In the genomic region with DNA sequence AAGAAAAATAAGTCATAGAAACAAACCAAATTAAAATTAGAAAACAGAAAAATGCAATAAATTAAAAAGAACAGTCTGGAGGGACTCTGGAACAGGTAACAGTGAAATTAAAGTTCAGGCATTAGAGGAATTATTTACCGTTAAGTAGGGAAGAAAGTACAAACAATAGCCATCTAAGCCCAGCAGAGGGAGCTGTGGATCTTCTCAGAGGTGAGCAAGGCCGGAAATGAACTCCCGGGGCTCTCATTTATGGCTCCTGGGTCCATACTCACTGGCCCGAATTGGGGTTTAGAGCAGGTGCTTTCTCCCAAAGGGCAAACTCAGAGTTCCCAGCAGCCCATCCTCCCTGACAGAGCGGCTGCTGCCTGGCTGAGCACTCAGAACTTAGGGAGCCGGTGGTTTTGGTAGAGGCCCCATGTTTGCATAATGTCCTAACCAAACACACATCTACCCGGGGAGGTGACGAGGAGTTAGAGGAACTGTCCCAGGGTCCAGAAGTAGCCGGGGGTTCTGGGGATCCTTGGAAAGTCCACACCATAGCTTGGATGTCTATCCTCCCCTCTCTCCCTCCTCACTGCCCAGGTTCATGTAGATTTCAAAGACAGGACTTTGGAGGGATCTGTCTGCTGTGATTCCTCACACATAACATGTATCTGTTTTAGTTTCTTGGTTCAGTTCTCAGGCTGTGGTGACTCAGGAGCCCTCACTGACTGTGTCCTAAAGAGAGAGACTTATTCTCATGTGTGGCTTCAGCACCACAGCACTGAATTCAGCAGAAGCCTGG, we compare ENCODE assay signal across 1 cellular context.
TF ChIP-seq lines count a peak whose summit lies in the region.

No MANE protein-coding gene starts in this region.

TF ChIP-seq in K562, 482 proteins besides CTCF, POLR2A, EP300 and RAD21 (continued from another document):
- TF ChIP-seq CBX5 (IDR thresholded peaks at IDR 0.05; ENCODE audit: borderline replicate concordance, low read depth) (peak; percentile 4; the same call in 1 of the 2 replicates), TFAM (CRISPR knock-in tag; conservative IDR thresholded peaks at IDR 0.05) (no peak), HDAC8 (tag; IDR thresholded peaks at IDR 0.05) (no peak), ZNF347 (CRISPR knock-in tag; IDR thresholded peaks at IDR 0.05; ENCODE audit: low read depth) (no peak)
- TF ChIP-seq, protein P1, sequence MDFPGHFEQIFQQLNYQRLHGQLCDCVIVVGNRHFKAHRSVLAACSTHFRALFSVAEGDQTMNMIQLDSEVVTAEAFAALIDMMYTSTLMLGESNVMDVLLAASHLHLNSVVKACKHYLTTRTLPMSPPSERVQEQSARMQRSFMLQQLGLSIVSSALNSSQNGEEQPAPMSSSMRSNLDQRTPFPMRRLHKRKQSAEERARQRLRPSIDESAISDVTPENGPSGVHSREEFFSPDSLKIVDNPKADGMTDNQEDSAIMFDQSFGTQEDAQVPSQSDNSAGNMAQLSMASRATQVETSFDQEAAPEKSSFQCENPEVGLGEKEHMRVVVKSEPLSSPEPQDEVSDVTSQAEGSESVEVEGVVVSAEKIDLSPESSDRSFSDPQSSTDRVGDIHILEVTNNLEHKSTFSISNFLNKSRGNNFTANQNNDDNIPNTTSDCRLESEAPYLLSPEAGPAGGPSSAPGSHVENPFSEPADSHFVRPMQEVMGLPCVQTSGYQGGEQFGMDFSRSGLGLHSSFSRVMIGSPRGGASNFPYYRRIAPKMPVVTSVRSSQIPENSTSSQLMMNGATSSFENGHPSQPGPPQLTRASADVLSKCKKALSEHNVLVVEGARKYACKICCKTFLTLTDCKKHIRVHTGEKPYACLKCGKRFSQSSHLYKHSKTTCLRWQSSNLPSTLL (IDR thresholded peaks at IDR 0.05) = no peak
TF ChIP-seq in K562: peak in this region for 107.
